ENCODE assay signal across 1 cellular context in genomic region chr6:7229376-7230326, GRCh38.
TF ChIP-seq lines count a peak whose summit lies in the region.

No MANE protein-coding gene starts in this region.

TF ChIP-seq in HepG2, 621 proteins besides CTCF, POLR2A, EP300 and RAD21 (continued from another document):
- TF ChIP-seq HNF1A (IDR thresholded peaks at IDR 0.05; ENCODE audit: low read depth) (no peak), HNF1A (CRISPR knock-in tag; IDR thresholded peaks at IDR 0.05; ENCODE audit: borderline replicate concordance) (0 out of 2 replicates have a peak, but pooled peaks have one; percentile 33), AGO2 (optimal IDR thresholded peaks at IDR 0.05; ENCODE audit: low read depth, low read length) (peak; percentile 92), ZNF891 (CRISPR knock-in tag; IDR thresholded peaks at IDR 0.05) (0 out of 2 replicates have a peak, but pooled peaks have one; percentile 41)
- TF ChIP-seq, protein P1, sequence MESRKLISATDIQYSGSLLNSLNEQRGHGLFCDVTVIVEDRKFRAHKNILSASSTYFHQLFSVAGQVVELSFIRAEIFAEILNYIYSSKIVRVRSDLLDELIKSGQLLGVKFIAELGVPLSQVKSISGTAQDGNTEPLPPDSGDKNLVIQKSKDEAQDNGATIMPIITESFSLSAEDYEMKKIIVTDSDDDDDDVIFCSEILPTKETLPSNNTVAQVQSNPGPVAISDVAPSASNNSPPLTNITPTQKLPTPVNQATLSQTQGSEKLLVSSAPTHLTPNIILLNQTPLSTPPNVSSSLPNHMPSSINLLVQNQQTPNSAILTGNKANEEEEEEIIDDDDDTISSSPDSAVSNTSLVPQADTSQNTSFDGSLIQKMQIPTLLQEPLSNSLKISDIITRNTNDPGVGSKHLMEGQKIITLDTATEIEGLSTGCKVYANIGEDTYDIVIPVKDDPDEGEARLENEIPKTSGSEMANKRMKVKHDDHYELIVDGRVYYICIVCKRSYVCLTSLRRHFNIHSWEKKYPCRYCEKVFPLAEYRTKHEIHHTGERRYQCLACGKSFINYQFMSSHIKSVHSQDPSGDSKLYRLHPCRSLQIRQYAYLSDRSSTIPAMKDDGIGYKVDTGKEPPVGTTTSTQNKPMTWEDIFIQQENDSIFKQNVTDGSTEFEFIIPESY (CRISPR knock-in tag; IDR thresholded peaks at IDR 0.05) = peak; percentile 73
- TF ChIP-seq, protein P2, sequence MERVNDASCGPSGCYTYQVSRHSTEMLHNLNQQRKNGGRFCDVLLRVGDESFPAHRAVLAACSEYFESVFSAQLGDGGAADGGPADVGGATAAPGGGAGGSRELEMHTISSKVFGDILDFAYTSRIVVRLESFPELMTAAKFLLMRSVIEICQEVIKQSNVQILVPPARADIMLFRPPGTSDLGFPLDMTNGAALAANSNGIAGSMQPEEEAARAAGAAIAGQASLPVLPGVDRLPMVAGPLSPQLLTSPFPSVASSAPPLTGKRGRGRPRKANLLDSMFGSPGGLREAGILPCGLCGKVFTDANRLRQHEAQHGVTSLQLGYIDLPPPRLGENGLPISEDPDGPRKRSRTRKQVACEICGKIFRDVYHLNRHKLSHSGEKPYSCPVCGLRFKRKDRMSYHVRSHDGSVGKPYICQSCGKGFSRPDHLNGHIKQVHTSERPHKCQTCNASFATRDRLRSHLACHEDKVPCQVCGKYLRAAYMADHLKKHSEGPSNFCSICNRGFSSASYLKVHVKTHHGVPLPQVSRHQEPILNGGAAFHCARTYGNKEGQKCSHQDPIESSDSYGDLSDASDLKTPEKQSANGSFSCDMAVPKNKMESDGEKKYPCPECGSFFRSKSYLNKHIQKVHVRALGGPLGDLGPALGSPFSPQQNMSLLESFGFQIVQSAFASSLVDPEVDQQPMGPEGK (CRISPR knock-in tag; IDR thresholded peaks at IDR 0.05) = no peak
